In genomic region chr16:85688586-85689284, GRCh38 we compare ENCODE assay signal across 1 cellular context.
TF ChIP-seq lines count a peak whose summit lies in the region.

GINS2 (minus strand) TSS chr16:85688954; CDS start chr16:85688898, 56 bp downstream.

TF ChIP-seq in K562, 482 proteins besides CTCF, POLR2A, EP300 and RAD21 (continued from another document and continues in another):
- TF ChIP-seq ZNF347 (CRISPR knock-in tag; IDR thresholded peaks at IDR 0.05; ENCODE audit: low read depth) (no peak), ZNF143 (CRISPR knock-in tag; IDR thresholded peaks at IDR 0.05) (no peak), ZNF507 (tag; conservative IDR thresholded peaks at IDR 0.05) (no peak), TFAM (CRISPR knock-in tag; conservative IDR thresholded peaks at IDR 0.05) (no peak), SP1 (CRISPR knock-in tag; IDR thresholded peaks at IDR 0.05) (peak; percentile 83; the same call in 1 of the 2 replicates), ZKSCAN3 (CRISPR knock-in tag; IDR thresholded peaks at IDR 0.05) (no peak), PYGO2 (tag; IDR thresholded peaks at IDR 0.05) (no peak), GTF2E2 (tag; IDR thresholded peaks at IDR 0.05) (no peak), DNMT1 (IDR thresholded peaks at IDR 0.05) (no peak), SRSF3 (IDR thresholded peaks at IDR 0.05; ENCODE audit: insufficient read depth, low read length) (no peak), ZC3H4 (CRISPR knock-in tag; IDR thresholded peaks at IDR 0.05; ENCODE audit: borderline replicate concordance) (no peak), KHSRP (IDR thresholded peaks at IDR 0.05) (no peak), DLX4 (CRISPR knock-in tag; IDR thresholded peaks at IDR 0.05) (no peak), HOXB6 (CRISPR knock-in tag; IDR thresholded peaks at IDR 0.05; ENCODE audit: borderline replicate concordance) (no peak), KAT7 (CRISPR knock-in tag; IDR thresholded peaks at IDR 0.05; ENCODE audit: borderline replicate concordance) (no peak), L3MBTL2 (IDR thresholded peaks at IDR 0.05) (peak; percentile 97), SREBF2 (CRISPR knock-in tag; IDR thresholded peaks at IDR 0.05) (no peak), FOXK2 (conservative IDR thresholded peaks at IDR 0.05 in 1 of 2, IDR thresholded peaks at IDR 0.05 in 1 of 2; ENCODE audit: low read depth in 2 of 2) (no peak), ZNF561 (CRISPR knock-in tag; conservative IDR thresholded peaks at IDR 0.05) (no peak), ZNF232 (CRISPR knock-in tag; IDR thresholded peaks at IDR 0.05) (no peak), SAFB (IDR thresholded peaks at IDR 0.05; ENCODE audit: borderline replicate concordance, low read depth, low read length) (peak; percentile 30; the same call in 1 of the 2 replicates), TEAD2 (tag; IDR thresholded peaks at IDR 0.05) (no peak), MITF (IDR thresholded peaks at IDR 0.05) (no peak), CREB3L1 (IDR thresholded peaks at IDR 0.05; ENCODE audit: borderline replicate concordance, low read depth) (no peak; the same call in 1 of the 2 replicates), NFE2L1 (tag; IDR thresholded peaks at IDR 0.05; ENCODE audit: borderline replicate concordance, low read depth) (no peak), FOXM1 (IDR thresholded peaks at IDR 0.05; ENCODE audit: low read depth) (no peak), FOXM1 (CRISPR knock-in tag; IDR thresholded peaks at IDR 0.05; ENCODE audit: low read depth) (no peak; the same call in 1 of the 2 replicates), SMARCC2 (IDR thresholded peaks at IDR 0.05; ENCODE audit: low read depth) (no peak), HNRNPH1 (optimal IDR thresholded peaks at IDR 0.05; ENCODE audit: low read depth, low read length) (no peak), ZNF318 (IDR thresholded peaks at IDR 0.05; ENCODE audit: borderline replicate concordance in 1 of 2, low read depth in 1 of 2) (no peak), ZKSCAN1 (IDR thresholded peaks at IDR 0.05; ENCODE audit: low read depth, low read length) (no peak), TFAP4 (CRISPR knock-in tag; IDR thresholded peaks at IDR 0.05; ENCODE audit: borderline replicate concordance) (peak; percentile 56; the same call in 1 of the 2 replicates), KDM5B (IDR thresholded peaks at IDR 0.05; ENCODE audit: insufficient replicate concordance, low read depth, low read length) (peak; percentile 93), POLR2B (IDR thresholded peaks at IDR 0.05; ENCODE audit: low read depth, partially characterized antibody) (peak; percentile 63), ZFP36 (IDR thresholded peaks at IDR 0.05; ENCODE audit: low read depth, low read length, partially characterized antibody) (no peak), EWSR1 (IDR thresholded peaks at IDR 0.05; ENCODE audit: borderline replicate concordance, low read depth, partially characterized antibody) (no peak), NR1H2 (CRISPR knock-in tag; IDR thresholded peaks at IDR 0.05) (no peak), SMC3 (conservative IDR thresholded peaks at IDR 0.05; ENCODE audit: insufficient read depth, low read depth, low read length) (no peak), CREBBP (IDR thresholded peaks at IDR 0.05; ENCODE audit: low read depth, low read length) (no peak), ZNF280B (CRISPR knock-in tag; IDR thresholded peaks at IDR 0.05) (no peak), ZBTB11 (CRISPR knock-in tag; IDR thresholded peaks at IDR 0.05) (no peak), EGR1 (conservative IDR thresholded peaks at IDR 0.05) (no peak), RBM39 (optimal IDR thresholded peaks at IDR 0.05; ENCODE audit: low read depth, low read length) (no peak), E2F6 (IDR thresholded peaks at IDR 0.05; ENCODE audit: borderline replicate concordance in 1 of 2, extremely low read depth in 1 of 2, insufficient read depth in 1 of 2, insufficient read length in 1 of 2, low read depth in 1 of 2, low read length in 1 of 2, poor library complexity in 1 of 2, severe bottlenecking in 1 of 2) (peak; percentile 95 to 99), BRCA1 (IDR thresholded peaks at IDR 0.05) (no peak), BRCA1 (CRISPR knock-in tag; IDR thresholded peaks at IDR 0.05) (no peak), KDM1A (IDR thresholded peaks at IDR 0.05) (no peak), ZNF174 (CRISPR knock-in tag; IDR thresholded peaks at IDR 0.05) (no peak), PKNOX1 (IDR thresholded peaks at IDR 0.05) (no peak), HSF4 (CRISPR knock-in tag; IDR thresholded peaks at IDR 0.05; ENCODE audit: borderline replicate concordance) (no peak)
